17 cellular contexts compared by ENCODE assay signal in genomic region chr12:109697877-109698468, GRCh38.
"Had no signal": no experiment of that assay in that cellular context is flagged by ENCODE, and none has a peak within 500 bp of the region (broad histone marks: within the 10 kb centered on the region; RNA-seq: fewer than 3 reads in every experiment).

No MANE protein-coding gene starts in this region.

- H3K36me3 ChIP-seq: upper lobe of left lung had no signal

- ATAC-seq: effector memory CD8-positive, alpha-beta T cell; left cardiac atrium; natural killer cell had no signal

- H3K4me1 ChIP-seq: upper lobe of left lung had no signal

- H3K27ac Mint-ChIP-seq: activated naive CD4-positive, alpha-beta T cell treated with anti-CD3 and anti-CD28 coated beads, Interleukin-2, amount 50 U/mL, for 24 hours; activated T-cell treated with anti-CD3 and anti-CD28 coated beads, Interleukin-2, amount 50 U/mL, for 24 hours; effector memory CD8-positive, alpha-beta T cell; immature natural killer cell; natural killer cell had no signal

- H3K27ac ChIP-seq: upper lobe of left lung had no signal

- H3K27me3 ChIP-seq: upper lobe of left lung had no signal

- H3K36me3 Mint-ChIP-seq: activated naive CD4-positive, alpha-beta T cell treated with anti-CD3 and anti-CD28 coated beads, Interleukin-2, amount 50 U/mL, for 24 hours; brain; immature natural killer cell; natural killer cell had no signal

- H3K9me3 Mint-ChIP-seq: activated naive CD4-positive, alpha-beta T cell treated with anti-CD3 and anti-CD28 coated beads, Interleukin-2, amount 50 U/mL, for 24 hours; activated T-cell treated with anti-CD3 and anti-CD28 coated beads, Interleukin-2, amount 50 U/mL, for 24 hours; central memory CD8-positive, alpha-beta T cell; effector memory CD8-positive, alpha-beta T cell; immature natural killer cell; natural killer cell had no signal

- H3K4me3 Mint-ChIP-seq: activated naive CD4-positive, alpha-beta T cell treated with anti-CD3 and anti-CD28 coated beads, Interleukin-2, amount 50 U/mL, for 24 hours; activated T-cell treated with anti-CD3 and anti-CD28 coated beads, Interleukin-2, amount 50 U/mL, for 24 hours; brain; central memory CD8-positive, alpha-beta T cell; effector memory CD8-positive, alpha-beta T cell; immature natural killer cell; natural killer cell had no signal

- H3K4me3 ChIP-seq: upper lobe of left lung had no signal

- DNase-seq: activated CD4-positive, alpha-beta T cell treated with anti-CD3 and anti-CD28 coated beads, Interleukin-2, amount 50 U/mL, for 4 hours; activated CD4-positive, CD25-positive, alpha-beta regulatory T cell treated with anti-CD3 and anti-CD28 coated beads, Interleukin-2, amount 50 U/mL, for 72 hours; activated effector memory CD4-positive, alpha-beta T cell treated with Interleukin-2 at 50 U/mL for 16 hours; activated T-cell treated with anti-CD3 and anti-CD28 coated beads, Interleukin-2, amount 50 U/mL, for 24 hours; amniotic stem cell; cortex of kidney; effector memory CD8-positive, alpha-beta T cell; immature natural killer cell; left cardiac atrium; mammary epithelial cell; natural killer cell; stimulated activated CD4-positive, alpha-beta T cell treated with anti-CD3 and anti-CD28 coated beads, Interleukin-2, amount 100 ng/mL, for 48 hours; stimulated activated naive CD4-positive, alpha-beta T cell treated with Interleukin-2 at 50 U/mL for 16 hours; upper lobe of left lung had no signal

- H3K9me3 ChIP-seq: upper lobe of left lung had no signal

- H3K4me1 Mint-ChIP-seq: central memory CD8-positive, alpha-beta T cell; immature natural killer cell; natural killer cell had no signal
